In the genomic region with DNA sequence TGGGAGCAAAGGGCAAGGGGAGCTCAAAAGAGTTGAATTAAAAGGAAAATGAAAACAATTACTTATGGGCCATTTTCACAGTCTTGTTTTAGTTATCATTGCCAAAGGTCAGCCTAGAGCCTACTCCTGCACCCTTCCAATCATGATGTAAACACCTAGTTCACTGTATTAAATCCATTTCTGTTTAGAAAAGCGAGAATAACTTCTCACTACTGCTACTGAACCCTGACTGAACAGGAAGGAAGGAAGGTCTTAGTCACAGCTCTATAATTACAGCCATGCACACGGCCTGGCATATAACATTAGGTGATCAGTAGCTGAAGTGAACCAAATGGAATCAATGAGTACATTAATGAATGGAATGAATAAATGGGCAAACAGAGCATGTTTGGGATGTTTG, we compare ENCODE assay signal across 9 cellular contexts.
DNase-seq lines count a peak whose midpoint lies in the region; ATAC-seq, FAIRE-seq and TF ChIP-seq lines count a peak whose summit lies in the region.
"Had no signal": no experiment of that assay in that cellular context is flagged by ENCODE, and none has a peak within 500 bp of the region (broad histone marks: within the 10 kb centered on the region; RNA-seq: fewer than 3 reads in every experiment).

No MANE protein-coding gene starts in this region.

- no peak overlapping the region for H3K27ac ChIP-seq in astrocyte (ENCODE audit: low read depth, low read length)

- H3K9me3 ChIP-seq in astrocyte (ENCODE audit: insufficient read depth, low read depth, low read length) (no peaks in the 10 kb centered on the region), MG63 (no peaks in the 10 kb centered on the region)

- H3K27me3 Mint-ChIP-seq in astrocyte (ENCODE audit: low read depth, unreplicated experiment), result no peaks in the 10 kb centered on the region
- peaks cover 2% of the 10 kb centered on the region for H3K27me3 Mint-ChIP-seq in endothelial cell (ENCODE audit: unreplicated experiment)

- H3K9me3 Mint-ChIP-seq in astrocyte (ENCODE audit: unreplicated experiment), result peaks cover 1% of the 10 kb centered on the region
- peaks cover 5% of the 10 kb centered on the region for H3K9me3 Mint-ChIP-seq in endothelial cell (ENCODE audit: unreplicated experiment)

- no peaks in the 10 kb centered on the region for H3K79me2 ChIP-seq in astrocyte (ENCODE audit: insufficient read depth, low read length)

- no peak for FAIRE-seq in astrocyte (lab: Jason Lieb, UNC)

- H3K4me3 ChIP-seq in GM06990 (replicated peaks; ENCODE audit: low read depth, low read length), result no peak overlapping the region
- H3K4me3 ChIP-seq in astrocyte (ENCODE audit: insufficient read depth, low read depth, low read length), result no peak overlapping the region
- no peak overlapping the region for H3K4me3 ChIP-seq in MG63

- H3K4me1 ChIP-seq in astrocyte (ENCODE audit: insufficient read depth, low read length), result no peaks in the 10 kb centered on the region

- DNase-seq in GM06990 (ENCODE audit: extremely low read depth, insufficient read length), result peak; percentile 41
- no peak for DNase-seq in astrocyte (ENCODE audit: low read depth)
- DNase-seq in HPDE6-E6E7 (ENCODE audit: extremely low spot score), result no peak
- no peak for DNase-seq in endothelial cell (ENCODE audit: low spot score)
- DNase-seq in DMS53 treated with DMSO at 0.1 percent for 48 hours (lab: John Stamatoyannopoulos, UW; ENCODE audit: unreplicated experiment), result no peak
- no peak for DNase-seq in MG63

- no peak overlapping the region for H3K9ac ChIP-seq in astrocyte (ENCODE audit: low read length)

- H4K20me1 ChIP-seq in astrocyte (ENCODE audit: insufficient read depth, low read length), result no peaks in the 10 kb centered on the region

- TF ChIP-seq CTCF in GM06990 (IDR thresholded peaks at IDR 0.05; ENCODE audit: insufficient read depth, low read length, poor library complexity, severe bottlenecking) (no peak), astrocyte (IDR thresholded peaks at IDR 0.05; ENCODE audit: insufficient read depth, low read depth, low read length) (no peak), endothelial cell (IDR thresholded peaks at IDR 0.05; ENCODE audit: unreplicated experiment) (no peak)

- H3K36me3 ChIP-seq in GM06990 (ENCODE audit: control insufficient read depth, insufficient read depth, low read length), result no peaks in the 10 kb centered on the region
- H3K36me3 ChIP-seq in astrocyte (ENCODE audit: insufficient read depth, low read length), result no peaks in the 10 kb centered on the region
- no peaks in the 10 kb centered on the region for H3K36me3 ChIP-seq in MG63

- H3K4me1 Mint-ChIP-seq in astrocyte (ENCODE audit: low read depth, unreplicated experiment), result peaks cover 25% of the 10 kb centered on the region
- H3K4me1 Mint-ChIP-seq in endothelial cell (ENCODE audit: unreplicated experiment), result peaks cover 19% of the 10 kb centered on the region

- no peaks in the 10 kb centered on the region for H3K36me3 Mint-ChIP-seq in astrocyte (ENCODE audit: low read depth, unreplicated experiment)
- H3K36me3 Mint-ChIP-seq in endothelial cell (ENCODE audit: low read depth, unreplicated experiment), result peaks cover 4% of the 10 kb centered on the region

- peak overlapping the region; percentile 3 for H3K27ac Mint-ChIP-seq in astrocyte (ENCODE audit: unreplicated experiment)
- no peak overlapping the region for H3K27ac Mint-ChIP-seq in endothelial cell (ENCODE audit: unreplicated experiment)

- H3K4me3 Mint-ChIP-seq in astrocyte (ENCODE audit: unreplicated experiment) (no peak overlapping the region), endothelial cell (ENCODE audit: unreplicated experiment) (no peak overlapping the region)

- H2AFZ ChIP-seq in astrocyte (ENCODE audit: low read depth, low read length), result no peak overlapping the region

- H3K27me3 ChIP-seq in GM06990 (replicated peaks; ENCODE audit: control insufficient read depth, insufficient read depth, low read length) (no peaks in the 10 kb centered on the region), astrocyte (ENCODE audit: insufficient read depth, low read length) (peaks cover 2% of the 10 kb centered on the region), MG63 (no peaks in the 10 kb centered on the region)

- ATAC-seq in GM19395 (IDR thresholded peaks at IDR 0.05; ENCODE audit: unreplicated experiment) (peak; percentile 70), HG03103 (IDR thresholded peaks at IDR 0.05; ENCODE audit: low read depth, unreplicated experiment) (peak; percentile 75)
- ATAC-seq: Panc1 had no signal

- no peak overlapping the region for H3K4me2 ChIP-seq in astrocyte (ENCODE audit: low read length)
